22 cellular contexts compared by ENCODE assay signal in the genomic region with DNA sequence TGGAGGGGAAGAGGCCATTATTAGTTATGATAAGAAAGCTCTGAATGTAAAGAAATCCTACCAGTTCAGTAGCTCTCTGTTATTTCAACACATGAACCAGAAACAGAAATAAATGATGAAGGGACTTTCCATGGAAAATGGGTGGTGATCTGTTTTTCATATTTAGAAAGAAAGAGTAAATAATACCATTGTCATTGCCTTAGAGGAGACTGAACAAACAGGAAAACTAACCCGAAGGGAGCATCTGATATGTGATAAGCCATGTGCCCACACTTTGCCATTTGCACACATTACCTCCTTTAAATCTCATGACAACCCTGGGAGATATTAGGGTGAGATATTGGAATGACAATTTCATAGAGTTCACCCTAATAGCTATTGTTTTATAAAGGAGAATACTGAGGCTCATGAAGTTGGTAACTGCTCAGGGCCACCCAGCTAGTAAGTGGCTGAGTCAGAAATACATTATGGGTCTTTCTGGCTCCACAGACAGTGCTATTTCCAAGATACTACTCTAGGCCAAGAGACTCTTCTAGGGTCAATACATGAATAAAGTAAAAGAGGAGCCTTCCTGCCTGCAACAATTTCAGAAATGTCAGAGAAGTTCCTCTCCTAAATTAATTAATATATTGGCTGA.
"Had no signal": no experiment of that assay in that cellular context is flagged by ENCODE, and none has a peak within 500 bp of the region (broad histone marks: within the 10 kb centered on the region; RNA-seq: fewer than 3 reads in every experiment).

No MANE protein-coding gene starts in this region.

- DNase-seq: effector memory CD4-positive, alpha-beta T cell; glutamatergic neuron; islet precursor cell; mammary epithelial cell; mucosa of descending colon; natural killer cell; nucleus accumbens; pancreas; right cardiac atrium; stimulated activated CD4-positive, alpha-beta T cell treated with anti-CD3 and anti-CD28 coated beads, Interleukin-4, amount 100 ng/mL, for 1 hour; stimulated activated CD8-positive, alpha-beta memory T cell treated with anti-CD3 and anti-CD28 coated beads, Interleukin-4, amount 100 ng/mL, for 48 hours; stimulated activated naive CD8-positive, alpha-beta T cell treated with anti-CD3 and anti-CD28 coated beads, Interleukin-15, Interleukin-2, amounts not matched to agents 100 U/mL and 50 U/mL, for 24 hours; thyroid gland; upper lobe of left lung had no signal

- H3K9me3 ChIP-seq: gastroesophageal sphincter, mucosa of descending colon, pancreas, suprapubic skin, thyroid gland, upper lobe of left lung had no signal

- H3K9me3 Mint-ChIP-seq: natural killer cell; neural progenitor cell; stimulated activated effector memory CD8-positive, alpha-beta T cell treated with anti-CD3 and anti-CD28 coated beads, Interleukin-12 subunit alpha, Interleukin-12 subunit beta, amount 100 ng/mL, for 72 hours had no signal

- ATAC-seq: esophagus mucosa; gastroesophageal sphincter; left lobe of liver; mucosa of descending colon; natural killer cell; right cardiac atrium; stimulated activated effector memory CD8-positive, alpha-beta T cell treated with anti-CD3 and anti-CD28 coated beads, Interleukin-12 subunit alpha, Interleukin-12 subunit beta, amount 100 ng/mL, for 72 hours; stimulated activated naive CD8-positive, alpha-beta T cell treated with anti-CD3 and anti-CD28 coated beads, Interleukin-15, Interleukin-2, amounts not matched to agents 100 U/mL and 50 U/mL, for 24 hours had no signal

- H3K4me3 ChIP-seq: gastroesophageal sphincter, mucosa of descending colon, neural progenitor cell, pancreas, smooth muscle cell, suprapubic skin, thyroid gland, upper lobe of left lung had no signal

- H3K4me1 ChIP-seq: gastroesophageal sphincter, pancreas, thyroid gland, upper lobe of left lung had no signal

- H3K27ac ChIP-seq: gastroesophageal sphincter, neural progenitor cell, pancreas, suprapubic skin, thyroid gland, upper lobe of left lung had no signal

- H3K27me3 ChIP-seq: gastroesophageal sphincter, neural progenitor cell, pancreas, suprapubic skin, thyroid gland, upper lobe of left lung had no signal

- H3K27me3 Mint-ChIP-seq: progenitor cell of endocrine pancreas had no signal

- H3K36me3 Mint-ChIP-seq: natural killer cell; neural progenitor cell; stimulated activated effector memory CD8-positive, alpha-beta T cell treated with anti-CD3 and anti-CD28 coated beads, Interleukin-12 subunit alpha, Interleukin-12 subunit beta, amount 100 ng/mL, for 72 hours had no signal

- H3K4me3 Mint-ChIP-seq: natural killer cell; neural progenitor cell; stimulated activated effector memory CD8-positive, alpha-beta T cell treated with anti-CD3 and anti-CD28 coated beads, Interleukin-12 subunit alpha, Interleukin-12 subunit beta, amount 100 ng/mL, for 72 hours had no signal

- H3K4me1 Mint-ChIP-seq: natural killer cell; stimulated activated effector memory CD8-positive, alpha-beta T cell treated with anti-CD3 and anti-CD28 coated beads, Interleukin-12 subunit alpha, Interleukin-12 subunit beta, amount 100 ng/mL, for 72 hours had no signal

- H3K27ac Mint-ChIP-seq: natural killer cell; neural progenitor cell; progenitor cell of endocrine pancreas; stimulated activated effector memory CD8-positive, alpha-beta T cell treated with anti-CD3 and anti-CD28 coated beads, Interleukin-12 subunit alpha, Interleukin-12 subunit beta, amount 100 ng/mL, for 72 hours had no signal

- H3K36me3 ChIP-seq: gastroesophageal sphincter, neural progenitor cell, pancreas, suprapubic skin, thyroid gland, upper lobe of left lung had no signal
